In the genomic region with DNA sequence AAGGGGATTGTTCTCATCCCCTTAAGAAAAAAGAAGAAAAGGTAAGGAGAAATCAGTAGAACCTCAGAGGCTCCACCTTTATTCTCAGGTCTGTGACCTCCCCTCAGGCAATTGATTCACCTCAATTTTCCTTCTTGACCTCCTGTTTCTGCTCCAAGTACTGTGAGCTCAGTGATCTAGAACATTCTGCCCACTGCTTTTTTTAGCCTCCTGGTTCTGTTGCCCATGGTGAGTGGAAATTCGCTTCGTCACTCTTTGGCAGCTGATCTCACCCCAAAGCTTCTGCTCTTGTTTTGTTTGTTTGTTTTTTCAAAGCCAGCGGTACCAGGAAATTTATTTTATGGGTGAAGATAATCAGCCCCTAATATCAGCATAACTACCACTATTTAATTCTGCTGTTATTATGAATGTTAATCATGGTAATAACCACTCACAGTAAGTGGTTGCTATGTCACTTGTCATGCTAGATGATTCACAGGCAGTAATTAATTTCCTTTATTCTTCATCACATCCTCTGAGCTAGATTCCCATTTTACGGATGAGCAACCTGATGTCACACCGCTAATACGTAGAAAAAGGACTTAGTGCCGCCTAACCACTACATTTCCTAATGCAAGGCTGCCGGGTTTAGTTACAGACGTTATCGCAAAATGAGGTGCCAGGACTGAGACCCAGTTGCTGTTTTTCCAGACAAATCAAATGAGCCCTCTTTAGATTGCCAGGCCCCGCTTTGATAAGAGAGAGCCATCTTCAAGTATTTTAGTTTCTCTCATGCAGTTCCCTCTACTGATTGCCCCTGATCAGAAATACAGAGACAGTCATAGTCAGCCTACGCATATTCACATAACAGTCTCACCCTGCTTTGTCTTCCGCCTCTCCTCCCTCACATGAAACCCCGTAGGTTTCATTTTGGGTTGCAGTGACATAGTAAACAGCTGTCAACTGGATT, we compare ENCODE assay signal across 14 cellular contexts.
DNase-seq lines count a peak whose midpoint lies in the region; ATAC-seq and TF ChIP-seq lines count a peak whose summit lies in the region.
"Had no signal": no experiment of that assay in that cellular context is flagged by ENCODE, and none has a peak within 500 bp of the region (broad histone marks: within the 10 kb centered on the region; RNA-seq: fewer than 3 reads in every experiment).

No MANE protein-coding gene starts in this region.

- no peaks in the 10 kb centered on the region for H4K20me1 ChIP-seq in mammary epithelial cell (ENCODE audit: insufficient read depth, low read length)

- WGBS in heart left ventricle, 4 donors, result 80 to 86% (median 85%) methylated on average over 14 of the region's 14 CpGs
- 74 to 75% methylated on average over 14 of the region's 14 CpGs for WGBS in aorta, 2 donors
- WGBS in mammary epithelial cell (ENCODE audit: low coverage, missing lambda C conversion rate), result 91% methylated on average over 10 of the region's 14 CpGs

- peak overlapping the region; percentile 41 to 68 for H3K4me3 Mint-ChIP-seq in activated T-cell treated with anti-CD3 and anti-CD28 coated beads, Interleukin-2, amount 50 U/mL, for 72 hours

- intact Hi-C loops in heart left ventricle (cut with DNase I), result loop anchor here in 2 of 10 donors (10.0 kb wide), 1 partner anchor 371 kb away; no protein-coding TSS in a partner anchor
- intact Hi-C loops in cardiac septum (cut with DNase I), result no loop called here
- intact Hi-C loops in aorta (cut with DNase I), result no loop called here
- intact Hi-C loops in mammary epithelial cell (cut with micrococcal nuclease), result loop anchor here (2.0 kb wide), 1 partner anchor 375 kb away; no protein-coding TSS in a partner anchor

- peak overlapping the region in 2 of 12 donors; percentile 19 to 28 for H3K27ac ChIP-seq in heart left ventricle
- no peak overlapping the region for H3K27ac ChIP-seq in aorta (ENCODE audit: low read depth in 1 of 2, low read length in 2 of 2)
- H3K27ac ChIP-seq in mammary epithelial cell (ENCODE audit: insufficient read depth, low read depth, low read length), result no peak overlapping the region
- H3K27ac ChIP-seq: brain microvascular endothelial cell had no signal

- CTCF ChIA-PET in mammary epithelial cell (lab: Charles Lee; ENCODE audit: low non-redundant PET), result no interaction called here

- no peak overlapping the region for H2AFZ ChIP-seq in mammary epithelial cell (ENCODE audit: low read depth, low read length)

- H3K79me2 ChIP-seq in mammary epithelial cell (ENCODE audit: insufficient read depth, low read length), result no peaks in the 10 kb centered on the region

- no peak for TF ChIP-seq POLR2A in heart left ventricle (IDR thresholded peaks at IDR 0.05)

- H3K9ac ChIP-seq in mammary epithelial cell (ENCODE audit: insufficient read depth, low read length), result no peak overlapping the region

- ATAC-seq in heart left ventricle, result peak in 3 of 4 donors; percentile 48 to 78 (median 51)
- ATAC-seq in activated T-cell treated with anti-CD3 and anti-CD28 coated beads, Interleukin-2, amount 50 U/mL, for 72 hours (replicated peaks in 1 of 2), result peak; percentile 93 to 95
- no peak for ATAC-seq in aorta (ENCODE audit: low FRiP score)
- ATAC-seq: left lobe of liver had no signal

- H3K27ac Mint-ChIP-seq in activated T-cell treated with anti-CD3 and anti-CD28 coated beads, Interleukin-2, amount 50 U/mL, for 72 hours, result peak overlapping the region; percentile 67

- H3K36me3 ChIP-seq in heart left ventricle (peaks cover 0 to 30% (median 0%) of the 10 kb centered on the region in 9 donors), aorta (ENCODE audit: control insufficient read depth in 1 of 2, insufficient read depth in 2 of 2, low read length in 1 of 2) (no peaks in the 10 kb centered on the region), mammary epithelial cell (ENCODE audit: insufficient read depth, low read length) (no peaks in the 10 kb centered on the region)
- H3K36me3 ChIP-seq: brain microvascular endothelial cell had no signal

- in situ Hi-C loops in mammary epithelial cell (cut with MboI; ENCODE audit: low sequenced_read_pairs in 2 of 2), result loop anchor here (5.0 to 25.0 kb wide), 2 partner anchors 133 to 393 kb away; partner anchors contain the start of genes LSM11 (in 1 of the 2) and THG1L (in 1 of the 2)

- H3K9me3 ChIP-seq in heart left ventricle (peaks cover 0 to 5% (median 0%) of the 10 kb centered on the region in 12 donors), aorta (ENCODE audit: control insufficient read depth, low read length) (no peaks in the 10 kb centered on the region), mammary epithelial cell (replicated peaks; ENCODE audit: insufficient read depth, low read length) (no peaks in the 10 kb centered on the region)

- TF ChIP-seq CTCF in heart left ventricle (IDR thresholded peaks at IDR 0.05) (no peak), mammary epithelial cell (conservative IDR thresholded peaks at IDR 0.05 in 1 of 2, IDR thresholded peaks at IDR 0.05 in 1 of 2; ENCODE audit: extremely low read depth in 1 of 2, insufficient read depth in 1 of 2, low read depth in 1 of 2, low read length in 2 of 2) (no peak)

- H3K27me3 ChIP-seq in heart left ventricle (no peaks in the 10 kb centered on the region), aorta (ENCODE audit: control insufficient read depth in 1 of 2, insufficient read depth in 2 of 2, low read length in 1 of 2) (no peaks in the 10 kb centered on the region), mammary epithelial cell (ENCODE audit: insufficient read depth, low read length) (no peaks in the 10 kb centered on the region)
- H3K27me3 ChIP-seq: brain microvascular endothelial cell had no signal

- DNase-seq in heart left ventricle, result peak in 1 of 5 donors; percentile 50
- no peak for DNase-seq in cardiac septum (ENCODE audit: low spot score)
- DNase-seq in activated T-cell treated with anti-CD3 and anti-CD28 coated beads, Interleukin-2, amount 50 U/mL, for 72 hours, result peak; percentile 33 to 52
- DNase-seq in kidney glomerular epithelial cell (lab: John Stamatoyannopoulos, UW), result peak; percentile 73
- peak; percentile 56 for DNase-seq in superior temporal gyrus (ENCODE audit: extremely low spot score)
- DNase-seq in aorta, result no peak
- DNase-seq in mammary epithelial cell, result no peak
- DNase-seq in SKM-1 (lab: John Stamatoyannopoulos, UW; ENCODE audit: unreplicated experiment), result no peak
- DNase-seq: activated CD4-positive, CD25-positive, alpha-beta regulatory T cell; brain microvascular endothelial cell; MV-4-11; NCI-H524; retina had no signal

- H3K36me3 Mint-ChIP-seq in activated T-cell treated with anti-CD3 and anti-CD28 coated beads, Interleukin-2, amount 50 U/mL, for 72 hours (ENCODE audit: insufficient read depth in 2 of 2), result peaks cover 10 to 30% of the 10 kb centered on the region in 2 donors

- no peak overlapping the region for H3K4me2 ChIP-seq in mammary epithelial cell (ENCODE audit: insufficient read depth, low read depth, low read length)

- no peaks in the 10 kb centered on the region for H3K9me3 Mint-ChIP-seq in activated T-cell treated with anti-CD3 and anti-CD28 coated beads, Interleukin-2, amount 50 U/mL, for 72 hours

- H3K4me1 ChIP-seq in heart left ventricle (peaks cover 0 to 11% (median 0%) of the 10 kb centered on the region in 12 donors), aorta (ENCODE audit: control insufficient read depth in 1 of 2, insufficient read depth in 2 of 2, low read length in 2 of 2) (no peaks in the 10 kb centered on the region), mammary epithelial cell (ENCODE audit: insufficient read depth, low read length) (no peaks in the 10 kb centered on the region)

- peaks cover 38% of the 10 kb centered on the region for H3K4me1 Mint-ChIP-seq in activated T-cell treated with anti-CD3 and anti-CD28 coated beads, Interleukin-2, amount 50 U/mL, for 72 hours (ENCODE audit: low read depth)

- dilution Hi-C loops in mammary epithelial cell (cut with HindIII; ENCODE audit: low sequenced_read_pairs), result no loop called here

- BruUV-seq in mammary epithelial cell (replicated peaks; lab: Mats Ljungman, UMichigan), result no TSS peak

- H3K4me3 ChIP-seq in heart left ventricle, result no peak overlapping the region
- no peak overlapping the region for H3K4me3 ChIP-seq in aorta (ENCODE audit: low read length in 2 of 2)
- H3K4me3 ChIP-seq in mammary epithelial cell (replicated peaks in 1 of 3; ENCODE audit: insufficient read depth in 1 of 3, low read depth in 2 of 3, low read length in 3 of 3), result no peak overlapping the region

- H3K27me3 Mint-ChIP-seq in activated T-cell treated with anti-CD3 and anti-CD28 coated beads, Interleukin-2, amount 50 U/mL, for 72 hours (ENCODE audit: low read depth), result no peaks in the 10 kb centered on the region

Comparison
In these comparisons a context has a peak if more than half of its experiments do, and no peak if none do; other contexts are left out.
1. DNase-seq: peak in activated T-cell treated with anti-CD3 and anti-CD28 coated beads, Interleukin-2, amount 50 U/mL, for 72 hours (2 of 2), kidney glomerular epithelial cell (single experiment) and superior temporal gyrus (single experiment); none in cardiac septum (single experiment), aorta (0 of 2), mammary epithelial cell (single experiment) and SKM-1 (single experiment).